ENCODE assay signal across 12 cellular contexts in the genomic region with DNA sequence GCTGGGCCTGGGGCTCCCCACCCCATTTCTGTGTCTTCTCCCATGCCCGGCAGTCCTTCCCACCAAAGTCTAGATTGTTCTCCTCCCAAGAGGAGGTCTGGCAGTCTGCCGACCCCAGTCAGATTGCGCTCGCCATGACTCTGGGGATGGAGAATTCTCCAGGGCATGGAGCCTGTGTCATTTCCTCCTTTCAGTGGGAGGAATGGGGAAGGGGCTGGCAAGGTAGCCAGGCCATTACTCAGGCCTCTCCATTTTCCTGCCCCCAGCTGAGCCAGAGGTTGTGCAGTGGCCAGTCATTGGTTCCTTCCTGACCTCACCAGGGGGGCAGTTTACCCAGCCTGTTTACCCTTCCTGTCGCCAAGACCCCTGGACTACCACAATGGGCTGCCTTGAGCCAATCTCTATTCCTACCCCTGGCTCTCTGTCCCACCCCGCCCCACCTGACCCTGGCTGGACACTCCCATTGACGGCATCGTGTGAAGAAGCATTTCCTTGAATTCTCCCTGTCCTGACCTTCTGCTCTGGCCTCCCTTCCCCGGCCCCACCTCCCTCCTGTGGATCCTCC. TPM values are rescaled to one million over a fixed set of nuclear protein-coding genes. Genes with fewer than 3 reads are reported as not detected.
DNase-seq lines count a peak whose midpoint lies in the region; ATAC-seq and TF ChIP-seq lines count a peak whose summit lies in the region.
"Had no signal": no experiment of that assay in that cellular context is flagged by ENCODE, and none has a peak within 500 bp of the region (broad histone marks: within the 10 kb centered on the region; RNA-seq: fewer than 3 reads in every experiment).

No MANE protein-coding gene starts in this region.

- peaks cover 2 to 9% (median 5%) of the 10 kb centered on the region in 3 donors for H3K27me3 Mint-ChIP-seq in CD14-positive monocyte (ENCODE audit: low read depth in 3 of 3)
- H3K27me3 Mint-ChIP-seq in activated CD4-positive, alpha-beta T cell treated with anti-CD3 and anti-CD28 coated beads, Interleukin-2, amount 10 ng/mL, durations not matched to agents 7 days and 5 days = peaks cover 7% of the 10 kb centered on the region

- peak overlapping the region; percentile 12 to 26 for H3K4me3 Mint-ChIP-seq in CD14-positive monocyte
- H3K4me3 Mint-ChIP-seq in activated CD4-positive, alpha-beta T cell treated with anti-CD3 and anti-CD28 coated beads, Interleukin-2, amount 10 ng/mL, durations not matched to agents 7 days and 5 days = no peak overlapping the region
- H3K4me3 Mint-ChIP-seq: GM23338 had no signal

- H3K9me3 Mint-ChIP-seq in CD14-positive monocyte = no peaks in the 10 kb centered on the region
- no peaks in the 10 kb centered on the region for H3K9me3 Mint-ChIP-seq in activated CD4-positive, alpha-beta T cell treated with anti-CD3 and anti-CD28 coated beads, Interleukin-2, amount 10 ng/mL, durations not matched to agents 7 days and 5 days
- H3K9me3 Mint-ChIP-seq: GM23338 had no signal

- CTCF ChIA-PET in activated CD4-positive, alpha-beta T cell treated with anti-CD3 and anti-CD28 coated beads, Interleukin-2, amount 10 ng/mL, durations not matched to agents 7 days and 5 days (lab: Charles Lee) = no interaction called here

- H3K27ac Mint-ChIP-seq in CD14-positive monocyte = peak overlapping the region in 2 of 7 donors; percentile 8 to 19
- no peak overlapping the region for H3K27ac Mint-ChIP-seq in activated CD4-positive, alpha-beta T cell treated with anti-CD3 and anti-CD28 coated beads, Interleukin-2, amount 10 ng/mL, durations not matched to agents 7 days and 5 days
- H3K27ac Mint-ChIP-seq: GM23338 had no signal

- H3K4me1 Mint-ChIP-seq in CD14-positive monocyte = peaks cover 26% of the 10 kb centered on the region
- H3K4me1 Mint-ChIP-seq in activated CD4-positive, alpha-beta T cell treated with anti-CD3 and anti-CD28 coated beads, Interleukin-2, amount 10 ng/mL, durations not matched to agents 7 days and 5 days = no peaks in the 10 kb centered on the region

- TF ChIP-seq CTCF in CD14-positive monocyte (IDR thresholded peaks at IDR 0.05) = no peak

- no peaks in the 10 kb centered on the region for H3K36me3 Mint-ChIP-seq in CD14-positive monocyte
- H3K36me3 Mint-ChIP-seq in activated CD4-positive, alpha-beta T cell treated with anti-CD3 and anti-CD28 coated beads, Interleukin-2, amount 10 ng/mL, durations not matched to agents 7 days and 5 days (ENCODE audit: low read depth) = no peaks in the 10 kb centered on the region

- DNase-seq in CD14-positive monocyte (ENCODE audit: low spot score) = no peak
- DNase-seq in amniotic epithelial cell (ENCODE audit: low read depth) = peak; percentile 72
- DNase-seq in Right ventricle myocardium superior = peak; percentile 75
- peak; percentile 92 for DNase-seq in posterior vena cava (ENCODE audit: low spot score)
- DNase-seq in KBM-7 = no peak
- DNase-seq in activated CD4-positive, alpha-beta T cell treated with anti-CD3 and anti-CD28 coated beads, Interleukin-2, amount 10 ng/mL, durations not matched to agents 7 days and 5 days = no peak
- DNase-seq: DMS153, NCI-H1092 treated with DMSO at 0.1 percent for 48 hours had no signal

- ATAC-seq in Right ventricle myocardium superior (ENCODE audit: poor library complexity) = peak; percentile 18
- ATAC-seq in HG02571 (IDR thresholded peaks at IDR 0.05; ENCODE audit: unreplicated experiment) = no peak
- no peak for ATAC-seq in GM21390 (IDR thresholded peaks at IDR 0.05; ENCODE audit: unreplicated experiment)
- ATAC-seq: activated CD4-positive, CD25-positive, alpha-beta regulatory T cell treated with anti-CD3 and anti-CD28 coated beads, Interleukin-2, amount 50 U/mL, for 24 hours had no signal

- in situ Hi-C loops in KBM-7 (cut with MboI; ENCODE audit: low pct_unique_long_range_greater_than_20kb, low sequenced_read_pairs) = no loop called here

- POLR2A ChIA-PET in activated CD4-positive, alpha-beta T cell treated with anti-CD3 and anti-CD28 coated beads, Interleukin-2, amount 10 ng/mL, durations not matched to agents 7 days and 5 days (lab: Charles Lee) = no interaction called here

- intact Hi-C loops in CD14-positive monocyte (cut with micrococcal nuclease) (no loop called here), Right ventricle myocardium superior (cut with DNase I) (no loop called here), posterior vena cava (cut with DNase I) (no loop called here)

RNA-seq across cellular contexts. Expression of a gene that starts 0.6 kb away (rescaled TPM):
- polyA plus RNA-seq in CD14-positive monocyte = not detected
- total RNA-seq in Right ventricle myocardium superior = 645 TPM
- total RNA-seq in posterior vena cava = 100 to 1,000 TPM; 183 to 218 TPM
- total RNA-seq in activated CD4-positive, alpha-beta T cell treated with anti-CD3 and anti-CD28 coated beads, Interleukin-2, amount 10 ng/mL, durations not matched to agents 7 days and 5 days = under 1 TPM; 0.05 to 0.08 TPM

RNA-seq across cellular contexts. Expression of a gene that starts 20.0 kb away (rescaled TPM):
- polyA plus RNA-seq in CD14-positive monocyte = not detected
- total RNA-seq in Right ventricle myocardium superior = 4.0 TPM
- total RNA-seq in posterior vena cava = 1 to 10 TPM in 1 of 2 donors, under 1 TPM in 1; 0.57 to 1.3 TPM
- total RNA-seq in activated CD4-positive, alpha-beta T cell treated with anti-CD3 and anti-CD28 coated beads, Interleukin-2, amount 10 ng/mL, durations not matched to agents 7 days and 5 days = under 1 TPM in 1 of 2 experiments, not detected in 1; 0.05 TPM

RNA-seq across cellular contexts. Expression of a gene that starts 59.8 kb away (rescaled TPM):
- 10 to 100 TPM; 37.9 to 47.4 TPM for polyA plus RNA-seq in CD14-positive monocyte
- total RNA-seq in Right ventricle myocardium superior (26.9 TPM), posterior vena cava (10 to 100 TPM; 27.8 to 27.9 TPM)
- 10 to 100 TPM; 61.9 to 65.6 TPM for total RNA-seq in activated CD4-positive, alpha-beta T cell treated with anti-CD3 and anti-CD28 coated beads, Interleukin-2, amount 10 ng/mL, durations not matched to agents 7 days and 5 days

Comparison
In these comparisons a context has a peak if more than half of its experiments do, and no peak if none do; other contexts are left out.
1. DNase-seq: peak in amniotic epithelial cell (single experiment), Right ventricle myocardium superior (single experiment) and posterior vena cava (single experiment); none in CD14-positive monocyte (single experiment), KBM-7 (single experiment) and activated CD4-positive, alpha-beta T cell treated with anti-CD3 and anti-CD28 coated beads, Interleukin-2, amount 10 ng/mL, durations not matched to agents 7 days and 5 days (single experiment).
2. RNA of a gene that starts 0.6 kb away (total RNA-seq): 645 TPM in Right ventricle myocardium superior (single experiment) and 183 to 218 TPM in posterior vena cava; 0.05 to 0.08 TPM in activated CD4-positive, alpha-beta T cell treated with anti-CD3 and anti-CD28 coated beads, Interleukin-2, amount 10 ng/mL, durations not matched to agents 7 days and 5 days; every median in the first group is over 100 times any median in the second.